ENCODE assay signal across 24 cellular contexts in the genomic region with DNA sequence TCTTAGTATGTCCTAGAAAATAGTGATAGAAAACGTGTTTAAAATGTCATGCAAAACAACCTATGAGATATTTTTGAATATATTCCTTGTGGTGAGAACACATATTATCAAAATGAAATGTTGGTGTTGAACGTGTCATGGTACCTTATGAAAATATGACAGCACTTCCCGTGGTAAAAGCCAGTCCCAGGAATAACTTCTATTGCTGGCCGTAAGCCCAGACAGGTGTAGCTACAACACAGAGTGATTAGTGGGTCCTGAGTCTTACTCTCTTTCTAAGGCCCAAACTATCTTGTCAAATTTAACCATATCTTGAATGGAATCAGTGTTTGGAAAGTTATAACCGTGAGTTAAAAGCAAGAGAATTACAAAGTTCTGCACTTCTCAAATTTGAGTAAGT. TPM values are rescaled to one million over a fixed set of nuclear protein-coding genes. Genes with fewer than 3 reads are reported as not detected.
DNase-seq lines count a peak whose midpoint lies in the region; ATAC-seq and TF ChIP-seq lines count a peak whose summit lies in the region.
"Had no signal": no experiment of that assay in that cellular context is flagged by ENCODE, and none has a peak within 500 bp of the region (broad histone marks: within the 10 kb centered on the region; RNA-seq: fewer than 3 reads in every experiment).

No MANE protein-coding gene starts in this region.

- no peak overlapping the region for H3K4me3 ChIP-seq in left ventricle myocardium inferior
- H3K4me3 ChIP-seq in heart right ventricle: no peak overlapping the region
- no peak overlapping the region for H3K4me3 ChIP-seq in esophagus muscularis mucosa
- no peak overlapping the region for H3K4me3 ChIP-seq in tibial artery
- H3K4me3 ChIP-seq in ovary: no peak overlapping the region
- H3K4me3 ChIP-seq: A549; BLaER1 treated with 17β-estradiol and CSF1 and Interleukin-3, amounts not matched to agents 10 nM and 100 nM; GM23338; Peyer's patch; SK-N-MC had no signal

- peak overlapping the region; percentile 14 to 99 (median 62) for H3K27ac Mint-ChIP-seq in nephron
- H3K27ac Mint-ChIP-seq: CD4-positive, alpha-beta T cell; GM23338; H9 had no signal

- peaks cover 98% of the 10 kb centered on the region for H3K4me1 ChIP-seq in left ventricle myocardium inferior
- peaks cover 15 to 95% (median 58%) of the 10 kb centered on the region in 9 donors for H3K4me1 ChIP-seq in heart right ventricle
- H3K4me1 ChIP-seq in esophagus muscularis mucosa: peaks cover 43 to 99% (median 97%) of the 10 kb centered on the region in 4 donors
- peaks cover 3 to 60% (median 45%) of the 10 kb centered on the region in 4 donors for H3K4me1 ChIP-seq in tibial artery
- no peaks in the 10 kb centered on the region for H3K4me1 ChIP-seq in ovary (ENCODE audit: insufficient read depth)
- H3K4me1 ChIP-seq: Peyer's patch had no signal

- H3K27me3 Mint-ChIP-seq in nephron (ENCODE audit: low read depth): peaks cover 4% of the 10 kb centered on the region
- H3K27me3 Mint-ChIP-seq: CD4-positive, alpha-beta T cell had no signal

- H3K9me3 Mint-ChIP-seq in nephron: no peaks in the 10 kb centered on the region
- H3K9me3 Mint-ChIP-seq: CD4-positive, alpha-beta T cell; GM23338; H9 had no signal

- TF ChIP-seq CTCF in left ventricle myocardium inferior (IDR thresholded peaks at IDR 0.05; ENCODE audit: borderline replicate concordance) (no peak), heart right ventricle (IDR thresholded peaks at IDR 0.05) (no peak), esophagus muscularis mucosa (IDR thresholded peaks at IDR 0.05) (no peak), nephron (IDR thresholded peaks at IDR 0.05; ENCODE audit: unreplicated experiment in 3 of 3) (no peak), tibial artery (IDR thresholded peaks at IDR 0.05) (no peak), ovary (IDR thresholded peaks at IDR 0.05) (no peak)

- peaks cover 13% of the 10 kb centered on the region for H3K36me3 Mint-ChIP-seq in nephron (ENCODE audit: low read depth)

- no peak for DNase-seq in left ventricle myocardium inferior
- no peak for DNase-seq in heart right ventricle
- no peak for DNase-seq in esophagus muscularis mucosa (ENCODE audit: extremely low spot score)
- no peak for DNase-seq in tibial artery
- no peak for DNase-seq in NCI-H82 treated with DMSO at 0.1 percent for 48 hours (lab: John Stamatoyannopoulos, UW; ENCODE audit: unreplicated experiment)
- no peak for DNase-seq in ovary
- DNase-seq: AML-193; CD4-positive, alpha-beta T cell; DMS53; H9; IMR-90; KG1; MM.1S; NCI-H2029; NCI-H524 treated with DMSO at 0.1 percent for 48 hours; NCI-H82; Peyer's patch; SIG-M5 had no signal

- H3K4me1 Mint-ChIP-seq in nephron: peaks cover 81% of the 10 kb centered on the region

- TF ChIP-seq POLR2A in esophagus muscularis mucosa (IDR thresholded peaks at IDR 0.05; ENCODE audit: low read depth) (no peak), ovary (IDR thresholded peaks at IDR 0.05) (no peak)

- WGBS in heart right ventricle, 2 donors: 50 to 62% methylated on average over 5 of the region's 5 CpGs
- 59% methylated on average over 5 of the region's 5 CpGs for WGBS in esophagus muscularis mucosa
- WGBS in ovary, 3 donors: 85 to 90% (median 88%) methylated on average over 5 of the region's 5 CpGs

- H3K27ac ChIP-seq in left ventricle myocardium inferior (replicated peaks) (peak overlapping the region; percentile 55), heart right ventricle (peak overlapping the region in 4 of 10 donors; percentile 2 to 76 (median 22)), esophagus muscularis mucosa (replicated peaks in 1 of 4) (peak overlapping the region; percentile 65 to 83 (median 75)), tibial artery (peak overlapping the region; percentile 4 to 36), ovary (no peak overlapping the region)
- H3K27ac ChIP-seq: A549; BLaER1 treated with 17β-estradiol and CSF1 and Interleukin-3, amounts not matched to agents 10 nM and 100 nM; Peyer's patch; SK-N-MC had no signal

- ATAC-seq in heart right ventricle: no peak
- ATAC-seq: A549, GM23338 had no signal

- H3K9me3 ChIP-seq in left ventricle myocardium inferior (replicated peaks) (no peaks in the 10 kb centered on the region), heart right ventricle (no peaks in the 10 kb centered on the region), esophagus muscularis mucosa (no peaks in the 10 kb centered on the region), tibial artery (no peaks in the 10 kb centered on the region), ovary (no peaks in the 10 kb centered on the region)
- H3K9me3 ChIP-seq: A549; BLaER1 treated with 17β-estradiol and CSF1 and Interleukin-3, amounts not matched to agents 10 nM and 100 nM; Peyer's patch had no signal

- no peaks in the 10 kb centered on the region for H3K36me3 ChIP-seq in left ventricle myocardium inferior
- no peaks in the 10 kb centered on the region for H3K36me3 ChIP-seq in heart right ventricle
- no peaks in the 10 kb centered on the region for H3K36me3 ChIP-seq in esophagus muscularis mucosa
- no peaks in the 10 kb centered on the region for H3K36me3 ChIP-seq in tibial artery
- no peaks in the 10 kb centered on the region for H3K36me3 ChIP-seq in ovary
- H3K36me3 ChIP-seq: BLaER1 treated with 17β-estradiol and CSF1 and Interleukin-3, amounts not matched to agents 10 nM and 100 nM; Peyer's patch had no signal

- H3K27me3 ChIP-seq in left ventricle myocardium inferior (ENCODE audit: low read depth) (no peaks in the 10 kb centered on the region), heart right ventricle (no peaks in the 10 kb centered on the region), esophagus muscularis mucosa (no peaks in the 10 kb centered on the region), tibial artery (no peaks in the 10 kb centered on the region), ovary (no peaks in the 10 kb centered on the region)
- H3K27me3 ChIP-seq: BLaER1 treated with 17β-estradiol and CSF1 and Interleukin-3, amounts not matched to agents 10 nM and 100 nM; Peyer's patch had no signal

- H3K4me3 Mint-ChIP-seq in nephron: no peak overlapping the region
- H3K4me3 Mint-ChIP-seq: CD4-positive, alpha-beta T cell; GM23338; H9 had no signal

- TF ChIP-seq EP300 in esophagus muscularis mucosa (IDR thresholded peaks at IDR 0.05): no peak
- TF ChIP-seq EP300 in ovary (IDR thresholded peaks at IDR 0.05): no peak

- intact Hi-C loops in left ventricle myocardium inferior (cut with micrococcal nuclease) (no loop called here), heart right ventricle (cut with DNase I) (no loop called here), esophagus muscularis mucosa (cut with DNase I) (no loop called here), tibial artery (cut with DNase I; ENCODE audit: low total_unique reads) (no loop called here), ovary (cut with DNase I) (no loop called here)

RNA-seq across cellular contexts. Expression of a gene that starts 24.1 kb away (rescaled TPM):
- total RNA-seq in left ventricle myocardium inferior (15.6 TPM), heart right ventricle (10 to 100 TPM in 9 of 10 donors, 1 to 10 TPM in 1; 8.6 to 23.2 (median 19.0) TPM), esophagus muscularis mucosa (10 to 100 TPM; 29.2 to 51.9 (median 40.9) TPM), ovary (10 to 100 TPM in 1 of 7 donors, 1 to 10 TPM in 6; 5.5 to 13.4 (median 8.2) TPM)
- polyA plus RNA-seq in heart right ventricle (1 to 10 TPM; 3.6 to 6.5 TPM), ovary (1 to 10 TPM; 3.5 to 7.4 TPM)
- total RNA-seq: CD4-positive, alpha-beta T cell; G401 had no signal

Comparison
In these comparisons a context has a peak if more than half of its experiments do, and no peak if none do; other contexts are left out.
1. H3K27ac ChIP-seq: peak in left ventricle myocardium inferior (single experiment), esophagus muscularis mucosa (4 of 4) and tibial artery (2 of 2); none in ovary (0 of 2).